1 cellular context compared by ENCODE assay signal in the genomic region with DNA sequence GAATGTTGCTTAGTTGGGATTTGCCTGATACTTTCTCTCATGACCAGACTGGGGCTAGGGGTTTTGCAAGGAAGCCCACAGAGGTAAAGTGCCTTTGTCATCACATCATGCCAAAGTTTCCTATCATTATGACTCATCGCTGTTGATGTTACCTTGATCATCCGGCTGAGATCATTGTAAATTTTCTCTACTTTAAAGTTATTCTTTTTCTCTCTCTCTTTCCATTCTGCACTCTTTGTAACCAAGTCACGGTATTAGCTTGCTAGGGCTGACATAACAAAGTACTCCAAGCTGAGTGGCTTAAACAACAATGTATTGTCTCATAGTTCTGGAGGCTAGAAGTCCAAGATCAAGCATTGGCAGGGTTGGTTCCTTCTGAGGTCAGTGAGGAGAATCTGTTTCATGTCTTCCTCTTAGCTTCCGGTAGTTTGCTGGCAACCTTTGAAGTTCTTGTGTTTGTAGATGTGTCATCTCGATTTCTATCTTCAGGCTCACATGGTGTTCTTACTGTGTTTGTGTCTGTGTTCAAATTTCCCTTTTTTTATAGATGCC.
TF ChIP-seq lines count a peak whose summit lies in the region.

No MANE protein-coding gene starts in this region.

TF ChIP-seq in GM12878, 131 proteins besides CTCF, POLR2A, EP300 and RAD21 (continued from another document):
- TF ChIP-seq ETV6 (conservative IDR thresholded peaks at IDR 0.05 in 1 of 2, IDR thresholded peaks at IDR 0.05 in 1 of 2; ENCODE audit: borderline replicate concordance in 1 of 2, low read depth in 1 of 2): peak in 1 of 2 experiments; percentile 84; a peak in 2 of 4 replicates
- peak in 1 of 2 experiments; percentile 8; a peak in 1 of 4 replicates for TF ChIP-seq CEBPB (IDR thresholded peaks at IDR 0.05; ENCODE audit: borderline replicate concordance in 1 of 2, low read depth in 2 of 2, low read length in 2 of 2)
- peak; percentile 61; the same call in 1 of the 2 replicates for TF ChIP-seq EED (IDR thresholded peaks at IDR 0.05; ENCODE audit: low read depth)
- peak; percentile 26; the same call in 1 of the 2 replicates for TF ChIP-seq IRF4 (IDR thresholded peaks at IDR 0.05; ENCODE audit: low read depth, low read length)
- no peak for TF ChIP-seq JUND (IDR thresholded peaks at IDR 0.05; ENCODE audit: low read depth, low read length)
- TF ChIP-seq NFIC (IDR thresholded peaks at IDR 0.05; ENCODE audit: low read depth, low read length): peak; percentile 87; the same call in 1 of the 2 replicates
- TF ChIP-seq ATF2 (IDR thresholded peaks at IDR 0.05; ENCODE audit: low read length): peak; percentile 69; the same call in 1 of the 2 replicates
- TF ChIP-seq ZSCAN29 (IDR thresholded peaks at IDR 0.05): no peak
- TF ChIP-seq, protein P1, sequence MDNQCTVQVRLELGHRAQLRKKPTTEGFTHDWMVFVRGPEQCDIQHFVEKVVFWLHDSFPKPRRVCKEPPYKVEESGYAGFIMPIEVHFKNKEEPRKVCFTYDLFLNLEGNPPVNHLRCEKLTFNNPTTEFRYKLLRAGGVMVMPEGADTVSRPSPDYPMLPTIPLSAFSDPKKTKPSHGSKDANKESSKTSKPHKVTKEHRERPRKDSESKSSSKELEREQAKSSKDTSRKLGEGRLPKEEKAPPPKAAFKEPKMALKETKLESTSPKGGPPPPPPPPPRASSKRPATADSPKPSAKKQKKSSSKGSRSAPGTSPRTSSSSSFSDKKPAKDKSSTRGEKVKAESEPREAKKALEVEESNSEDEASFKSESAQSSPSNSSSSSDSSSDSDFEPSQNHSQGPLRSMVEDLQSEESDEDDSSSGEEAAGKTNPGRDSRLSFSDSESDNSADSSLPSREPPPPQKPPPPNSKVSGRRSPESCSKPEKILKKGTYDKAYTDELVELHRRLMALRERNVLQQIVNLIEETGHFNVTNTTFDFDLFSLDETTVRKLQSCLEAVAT (IDR thresholded peaks at IDR 0.05): no peak
- TF ChIP-seq NFXL1 (IDR thresholded peaks at IDR 0.05; ENCODE audit: borderline replicate concordance): no peak
- peak; percentile 93 for TF ChIP-seq TCF7 (IDR thresholded peaks at IDR 0.05; ENCODE audit: borderline replicate concordance)
- no peak for TF ChIP-seq IRF3 (IDR thresholded peaks at IDR 0.05)
- TF ChIP-seq FOXM1 (IDR thresholded peaks at IDR 0.05; ENCODE audit: low read depth, low read length): peak; percentile 77; the same call in 1 of the 2 replicates
- peak; percentile 81 for TF ChIP-seq CREM (IDR thresholded peaks at IDR 0.05; ENCODE audit: low read depth)
- no peak for TF ChIP-seq ZNF217 (IDR thresholded peaks at IDR 0.05)
- TF ChIP-seq ZBED1 (IDR thresholded peaks at IDR 0.05; ENCODE audit: borderline replicate concordance): peak; percentile 49; the same call in 1 of the 2 replicates
- TF ChIP-seq CREB1 (IDR thresholded peaks at IDR 0.05; ENCODE audit: low read depth): peak; percentile 52; the same call in 1 of the 2 replicates
- no peak for TF ChIP-seq NRF1 (conservative IDR thresholded peaks at IDR 0.05; ENCODE audit: low read depth, low read length)
- TF ChIP-seq IKZF2 (IDR thresholded peaks at IDR 0.05): peak in 1 of 2 experiments; percentile 29; a peak in 1 of 4 replicates
- 0 out of 2 replicates have a peak, but pooled peaks have one; percentile 43 for TF ChIP-seq DPF2 (IDR thresholded peaks at IDR 0.05)
- peak; percentile 63; the same call in 1 of the 2 replicates for TF ChIP-seq NR2F1 (conservative IDR thresholded peaks at IDR 0.05)
- peak; percentile 64 for TF ChIP-seq RUNX3 (IDR thresholded peaks at IDR 0.05; ENCODE audit: low read length)
- no peak for TF ChIP-seq ZNF592 (IDR thresholded peaks at IDR 0.05)
- TF ChIP-seq TCF12 (IDR thresholded peaks at IDR 0.05; ENCODE audit: low read depth, low read length): no peak
- TF ChIP-seq GABPA (IDR thresholded peaks at IDR 0.05; ENCODE audit: low read depth): peak; percentile 47; the same call in 1 of the 2 replicates
- TF ChIP-seq SPI1 (IDR thresholded peaks at IDR 0.05; ENCODE audit: borderline replicate concordance, insufficient read depth, low read depth, low read length): no peak
- no peak for TF ChIP-seq ZBTB40 (IDR thresholded peaks at IDR 0.05; ENCODE audit: borderline replicate concordance)
- TF ChIP-seq IKZF1 (conservative IDR thresholded peaks at IDR 0.05): peak; percentile 30; the same call in 1 of the 2 replicates
- 0 out of 2 replicates have a peak, but pooled peaks have one; percentile 8 for TF ChIP-seq BCL11A (IDR thresholded peaks at IDR 0.05; ENCODE audit: low read depth, low read length)
- TF ChIP-seq RCOR1 (conservative IDR thresholded peaks at IDR 0.05; ENCODE audit: low read depth, low read length): no peak
- no peak for TF ChIP-seq HSF1 (IDR thresholded peaks at IDR 0.05; ENCODE audit: low read depth, low read length)
